ENCODE assay signal across 9 cellular contexts in genomic region chr10:132517951-132518521, GRCh38. TPM values are rescaled to one million over a fixed set of nuclear protein-coding genes. Genes with fewer than 3 reads are reported as not detected.
A peak's percentile ranks its signal among the peaks of the same experiment; 100 is the strongest.
DNase-seq lines count a peak whose midpoint lies in the region; ATAC-seq and TF ChIP-seq lines count a peak whose summit lies in the region.
"Had no signal": no experiment of that assay in that cellular context is flagged by ENCODE, and none has a peak within 500 bp of the region (broad histone marks: within the 10 kb centered on the region; RNA-seq: fewer than 3 reads in every experiment).

No MANE protein-coding gene starts in this region.

- ATAC-seq in HG03025 (IDR thresholded peaks at IDR 0.05; ENCODE audit: low FRiP score, unreplicated experiment) (no peak), GM18505 (IDR thresholded peaks at IDR 0.05; ENCODE audit: unreplicated experiment) (no peak)

- H3K36me3 ChIP-seq in SJSA1 (no peaks in the 10 kb centered on the region), parathyroid adenoma (ENCODE audit: control insufficient read depth, insufficient read depth, low read length) (no peaks in the 10 kb centered on the region)

- H3K9me3 ChIP-seq in SJSA1 (replicated peaks) (no peaks in the 10 kb centered on the region), parathyroid adenoma (ENCODE audit: control insufficient read depth, low read length) (no peaks in the 10 kb centered on the region)

- peaks cover 48% of the 10 kb centered on the region for H3K4me1 ChIP-seq in SJSA1 (replicated peaks)
- H3K4me1 ChIP-seq in parathyroid adenoma: peaks cover 25% of the 10 kb centered on the region

- H3K9ac ChIP-seq in parathyroid adenoma: no peak overlapping the region

- peak overlapping the region; percentile 43 for H3K4me2 ChIP-seq in parathyroid adenoma (ENCODE audit: low read length)

- no peaks in the 10 kb centered on the region for H3K79me2 ChIP-seq in parathyroid adenoma

- no peaks in the 10 kb centered on the region for H3K27me3 ChIP-seq in SJSA1 (replicated peaks)
- no peaks in the 10 kb centered on the region for H3K27me3 ChIP-seq in parathyroid adenoma (ENCODE audit: control insufficient read depth, insufficient read depth, low read length)

- no peak for TF ChIP-seq POLR2A in GM18505 (IDR thresholded peaks at IDR 0.05; ENCODE audit: borderline replicate concordance, extremely low read depth, insufficient read depth, insufficient read length)

- peak overlapping the region; percentile 85 for H3K27ac ChIP-seq in SJSA1
- peak overlapping the region; percentile 95 for H3K27ac ChIP-seq in parathyroid adenoma

- no peak for TF ChIP-seq CTCF in parathyroid adenoma (IDR thresholded peaks at IDR 0.05)

- peak; percentile 4 for DNase-seq in COLO668 (lab: John Stamatoyannopoulos, UW; ENCODE audit: unreplicated experiment)
- DNase-seq in SJSA1 (ENCODE audit: low read depth in 1 of 2, low spot score in 2 of 2): peak in 1 of 2 experiments; percentile 36
- no peak for DNase-seq in dedifferentiated amniotic fluid mesenchymal stem cell (ENCODE audit: extremely low spot score)
- DNase-seq in iPS-NIHi11 (ENCODE audit: low spot score): no peak
- DNase-seq: CD4-positive, CD25-positive, alpha-beta regulatory T cell had no signal

- peak overlapping the region; percentile 91 for H2AFZ ChIP-seq in parathyroid adenoma

- peak overlapping the region; percentile 21 for H3K4me3 ChIP-seq in SJSA1
- peak overlapping the region; percentile 27 for H3K4me3 ChIP-seq in iPS-11a (ENCODE audit: low read depth, low read length)
- H3K4me3 ChIP-seq in parathyroid adenoma (ENCODE audit: low read depth, low read length): peak overlapping the region; percentile 41

RNA-seq across cellular contexts. Expression of gene INPP5A, which starts 19.6 kb away (rescaled TPM):
- 56.8 and 62.3 TPM in 2 replicates for total RNA-seq in SJSA1 (2014; rRNA removed; shearing (Covaris generic))
